Comparison of ENCODE assay signal across 8 cellular contexts in genomic region chr1:119631433-119632102, GRCh38. TPM values are rescaled to one million over a fixed set of nuclear protein-coding genes. Genes with fewer than 3 reads are reported as not detected.
A peak's percentile ranks its signal among the peaks of the same experiment; 100 is the strongest.
DNase-seq lines count a peak whose midpoint lies in the region; ATAC-seq lines count a peak whose summit lies in the region.

No MANE protein-coding gene starts in this region.

- intact Hi-C loops in left cardiac atrium (cut with DNase I), result no loop called here

- ATAC-seq in HG03432 (IDR thresholded peaks at IDR 0.05; ENCODE audit: unreplicated experiment), result peak; percentile 63
- peak; percentile 94 to 95 for ATAC-seq in left cardiac atrium
- ATAC-seq in GM19455 (IDR thresholded peaks at IDR 0.05; ENCODE audit: unreplicated experiment), result no peak

- DNase-seq in DMS79 (lab: John Stamatoyannopoulos, UW), result peak; percentile 45
- peak; percentile 91 for DNase-seq in amniotic epithelial cell (ENCODE audit: low read depth)
- peak; percentile 92 for DNase-seq in left cardiac atrium
- DNase-seq in renal cortical epithelial cell (ENCODE audit: low read depth), result peak; percentile 93
- DNase-seq in effector CD8-positive, alpha-beta T cell (lab: John Stamatoyannopoulos, UW), result no peak
- no peak for DNase-seq in NCI-H345 (lab: John Stamatoyannopoulos, UW)

RNA-seq across cellular contexts. Expression of gene ZNF697, which starts 16.5 kb away (rescaled TPM):
- total RNA-seq in left cardiac atrium (10 to 100 TPM in 1 of 2 donors, 1 to 10 TPM in 1; 9.6 to 11.5 TPM), renal cortical epithelial cell (6.4 and 15.0 TPM in 2 replicates)

Comparison
In these comparisons a context has a peak if more than half of its experiments do, and no peak if none do; other contexts are left out.
1. DNase-seq: peak in DMS79 (single experiment), amniotic epithelial cell (single experiment), left cardiac atrium (single experiment) and renal cortical epithelial cell (single experiment); none in effector CD8-positive, alpha-beta T cell (single experiment) and NCI-H345 (single experiment).